ENCODE assay signal across 8 cellular contexts in the genomic region with DNA sequence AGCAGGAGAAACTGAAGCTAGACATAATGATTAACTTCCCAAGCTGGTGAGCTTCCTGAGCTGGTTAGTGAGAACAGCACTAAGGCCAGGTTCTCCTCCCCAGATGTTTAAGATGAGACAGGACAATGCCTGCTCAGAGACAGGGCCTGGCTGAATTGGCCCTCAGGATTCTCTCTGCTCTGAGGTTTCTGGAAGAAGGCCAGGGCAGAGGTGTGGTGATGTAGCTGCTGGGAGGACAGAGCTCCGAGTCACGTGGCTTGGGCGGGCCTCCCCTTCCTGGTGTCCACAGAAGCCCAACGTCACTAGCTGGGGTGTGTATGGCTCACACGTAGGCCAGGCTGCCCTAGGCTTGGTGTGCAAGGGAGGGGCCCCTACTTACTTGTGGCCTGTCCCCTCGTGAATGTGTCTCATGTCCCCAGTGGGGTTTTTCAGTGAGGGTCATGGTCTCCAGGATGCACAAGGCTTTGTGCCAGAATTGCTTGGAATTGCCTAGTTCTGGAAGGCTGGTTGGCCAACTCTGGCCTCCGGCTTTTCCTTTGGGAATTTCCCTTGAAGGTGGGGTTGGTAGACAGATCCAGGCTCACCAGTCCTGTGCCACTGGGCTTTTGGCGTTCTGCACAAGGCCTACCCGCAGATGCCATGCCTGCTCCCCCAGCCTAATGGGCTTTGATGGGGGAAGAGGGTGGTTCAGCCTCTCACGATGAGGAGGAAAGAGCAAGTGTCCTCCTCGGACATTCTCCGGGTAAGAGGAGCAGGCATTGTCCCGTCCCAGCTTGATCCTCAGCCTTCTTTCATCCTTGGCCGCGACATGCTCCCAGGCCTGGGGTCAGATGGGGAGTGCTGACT. TPM values are rescaled to one million over a fixed set of nuclear protein-coding genes. Genes with fewer than 3 reads are reported as not detected.
DNase-seq lines count a peak whose midpoint lies in the region; ATAC-seq and TF ChIP-seq lines count a peak whose summit lies in the region.

No MANE protein-coding gene starts in this region.

- H3K4me1 ChIP-seq in SJSA1 (replicated peaks) (peaks cover 18% of the 10 kb centered on the region), neutrophil (ENCODE audit: control insufficient read depth in 1 of 2, insufficient read depth in 1 of 2, low read depth in 1 of 2, low read length in 1 of 2) (peaks cover 78 to 88% of the 10 kb centered on the region in 2 experiments)

- H3K4me3 ChIP-seq in AG10803 (ENCODE audit: low read length) (no peak overlapping the region), SJSA1 (no peak overlapping the region), neutrophil (ENCODE audit: low read depth in 1 of 2, low read length in 1 of 2) (peak overlapping the region; percentile 68 to 91)

- H3K27ac ChIP-seq in SJSA1, result no peak overlapping the region
- H3K27ac ChIP-seq in neutrophil, result peak overlapping the region; percentile 90

- H3K36me3 ChIP-seq in SJSA1, result no peaks in the 10 kb centered on the region
- peaks cover 15% of the 10 kb centered on the region for H3K36me3 ChIP-seq in neutrophil

- ATAC-seq in GM19025 (IDR thresholded peaks at IDR 0.05; ENCODE audit: low read depth, unreplicated experiment), result peak; percentile 51
- peak; percentile 44 for ATAC-seq in HG03103 (IDR thresholded peaks at IDR 0.05; ENCODE audit: low read depth, unreplicated experiment)

- H3K9me3 ChIP-seq in SJSA1 (replicated peaks) (no peaks in the 10 kb centered on the region; the same call in 1 of the 2 replicates), neutrophil (no peaks in the 10 kb centered on the region)

- DNase-seq in AG10803 (ENCODE audit: low read depth), result peak; percentile 73
- peak; percentile 12 to 56 for DNase-seq in SJSA1 (ENCODE audit: low read depth in 1 of 2, low spot score in 2 of 2)
- DNase-seq in effector CD4-positive, alpha-beta T cell, result peak; percentile 46
- no peak for DNase-seq in NCI-H510A (lab: John Stamatoyannopoulos, UW)
- DNase-seq in NAMALWA (ENCODE audit: low spot score), result no peak

- H3K27me3 ChIP-seq in SJSA1 (replicated peaks) (no peaks in the 10 kb centered on the region), neutrophil (no peaks in the 10 kb centered on the region)

- no peak for TF ChIP-seq CTCF in AG10803 (conservative IDR thresholded peaks at IDR 0.05; ENCODE audit: low read length)
- TF ChIP-seq CTCF in neutrophil (IDR thresholded peaks at IDR 0.05), result no peak

RNA-seq across cellular contexts. Expression of gene NOD2, which starts 3.4 kb away (rescaled TPM):
- total RNA-seq in SJSA1 (2014; rRNA removed; shearing (Covaris generic)), result 0.05 TPM in 1 of 2 replicates, not detected in the other

RNA-seq across cellular contexts. Expression of gene SNX20, which starts 15.7 kb away (rescaled TPM):
- not detected in 2 replicates for total RNA-seq in SJSA1 (2014; rRNA removed; shearing (Covaris generic))

RNA-seq across cellular contexts. Expression of gene CYLD, which starts 45.1 kb away (rescaled TPM):
- 28.7 and 32.0 TPM in 2 replicates for total RNA-seq in SJSA1 (2014; rRNA removed; shearing (Covaris generic))

Comparison
In these comparisons a context has a peak if more than half of its experiments do, and no peak if none do; other contexts are left out.
1. DNase-seq: peak in AG10803 (single experiment), SJSA1 (2 of 2) and effector CD4-positive, alpha-beta T cell (single experiment); none in NCI-H510A (single experiment) and NAMALWA (single experiment).
2. H3K4me3 ChIP-seq: peak in neutrophil (2 of 2); none in AG10803 (single experiment) and SJSA1 (single experiment).